ENCODE assay signal across 8 cellular contexts in genomic region chr6:26311385-26312095, GRCh38. TPM values are rescaled to one million over a fixed set of nuclear protein-coding genes. Genes with fewer than 3 reads are reported as not detected.
DNase-seq lines count a peak whose midpoint lies in the region; FAIRE-seq and TF ChIP-seq lines count a peak whose summit lies in the region.

No MANE protein-coding gene starts in this region.

- DNase-seq in BJ (ENCODE audit: low read depth), result no peak
- peak; percentile 74 for DNase-seq in HCEC 1CT
- DNase-seq in NCI-H345 treated with DMSO at 0.1 percent for 48 hours (lab: John Stamatoyannopoulos, UW; ENCODE audit: unreplicated experiment), result peak; percentile 66
- peak; percentile 61 for DNase-seq in activated CD4-positive, CD25-positive, alpha-beta regulatory T cell treated with anti-CD3 and anti-CD28 coated beads, Interleukin-2, amount 50 U/mL, for 72 hours
- peak in 1 of 3 donors; percentile 25 for DNase-seq in effector memory CD4-positive, alpha-beta T cell
- peak; percentile 73 for DNase-seq in mesenchymal stem cell
- no peak for DNase-seq in frontal cortex (ENCODE audit: low spot score in 2 of 2)

- no peak overlapping the region for H2AK5ac ChIP-seq in mesenchymal stem cell (ENCODE audit: low read length, severe bottlenecking)

- no peak overlapping the region for H3K14ac ChIP-seq in mesenchymal stem cell (ENCODE audit: low read length in 2 of 2)

- TF ChIP-seq CTCF in BJ (IDR thresholded peaks at IDR 0.05; ENCODE audit: insufficient read depth, low read depth, low read length), result 0 out of 2 replicates have a peak, but pooled peaks have one; percentile 8

- H3K4me3 ChIP-seq in BJ (ENCODE audit: low read depth, low read length), result peak overlapping the region; percentile 30
- peak overlapping the region; percentile 43 for H3K4me3 ChIP-seq in effector memory CD4-positive, alpha-beta T cell (ENCODE audit: insufficient read depth, low read depth, low read length, poor library complexity, severe bottlenecking)
- H3K4me3 ChIP-seq in mesenchymal stem cell (ENCODE audit: insufficient read depth in 1 of 2, low read depth in 1 of 2, low read length in 2 of 2), result peak overlapping the region in 1 of 2 experiments; percentile 79
- H3K4me3 ChIP-seq in stomach smooth muscle (ENCODE audit: low read length in 2 of 2), result peak overlapping the region; percentile 37 to 71

- H3K9me3 ChIP-seq in effector memory CD4-positive, alpha-beta T cell (ENCODE audit: control insufficient read depth, low read length), result no peaks in the 10 kb centered on the region
- H3K9me3 ChIP-seq in mesenchymal stem cell (ENCODE audit: control insufficient read depth, low read length) (no peaks in the 10 kb centered on the region), stomach smooth muscle (ENCODE audit: control insufficient read depth in 2 of 2, low read length in 2 of 2) (no peaks in the 10 kb centered on the region)

- H2AFZ ChIP-seq in mesenchymal stem cell (ENCODE audit: low read depth, low read length), result no peak overlapping the region

- POLR2A ChIA-PET in BJ (lab: Charles Lee), result interaction anchor here (0.6 kb wide), 1 partner anchor 261 kb away, joined by 19 read pairs; no protein-coding TSS in a partner anchor

- no peak overlapping the region for H2BK120ac ChIP-seq in mesenchymal stem cell (ENCODE audit: low read depth, low read length)

- H3K36me3 ChIP-seq in BJ (ENCODE audit: control insufficient read depth, insufficient read depth, low read length), result no peaks in the 10 kb centered on the region
- no peaks in the 10 kb centered on the region for H3K36me3 ChIP-seq in effector memory CD4-positive, alpha-beta T cell (ENCODE audit: control insufficient read depth, insufficient read depth, low read length)
- H3K36me3 ChIP-seq in mesenchymal stem cell (ENCODE audit: control insufficient read depth in 1 of 2, insufficient read depth in 2 of 2, low read depth in 1 of 2, low read length in 2 of 2), result no peaks in the 10 kb centered on the region
- H3K36me3 ChIP-seq in stomach smooth muscle (ENCODE audit: control insufficient read depth in 2 of 2, insufficient read depth in 2 of 2, low read length in 2 of 2), result no peaks in the 10 kb centered on the region

- no peak overlapping the region for H2BK15ac ChIP-seq in mesenchymal stem cell (ENCODE audit: low read depth, poor library complexity, severe bottlenecking)

- no peak overlapping the region for H2BK5ac ChIP-seq in mesenchymal stem cell (ENCODE audit: low read depth, low read length, poor library complexity, severe bottlenecking)

- peak overlapping the region; percentile 79 for H3K9ac ChIP-seq in mesenchymal stem cell (ENCODE audit: low read length)
- H3K9ac ChIP-seq in stomach smooth muscle (ENCODE audit: low read length in 2 of 2), result no peak overlapping the region

- no peaks in the 10 kb centered on the region for H3K79me1 ChIP-seq in mesenchymal stem cell (replicated peaks; ENCODE audit: low read length, poor library complexity, severe bottlenecking)

- H2BK12ac ChIP-seq in mesenchymal stem cell (ENCODE audit: low read length in 2 of 2), result no peak overlapping the region

- no peak overlapping the region for H4K8ac ChIP-seq in mesenchymal stem cell (ENCODE audit: low read length)

- no peak overlapping the region for H4K91ac ChIP-seq in mesenchymal stem cell (ENCODE audit: low read length)

- peak overlapping the region; percentile 31 for H3K27ac ChIP-seq in effector memory CD4-positive, alpha-beta T cell (ENCODE audit: insufficient read depth, low read length, poor library complexity, severe bottlenecking)
- peak overlapping the region; percentile 71 for H3K27ac ChIP-seq in mesenchymal stem cell (ENCODE audit: low read length, poor library complexity, severe bottlenecking)
- no peak overlapping the region for H3K27ac ChIP-seq in stomach smooth muscle (ENCODE audit: low read length)

- H3K23ac ChIP-seq in mesenchymal stem cell (ENCODE audit: low read length in 2 of 2), result no peak overlapping the region

- FAIRE-seq in frontal cortex (lab: Jason Lieb, UNC), result no peak

- CTCF ChIA-PET in BJ (lab: Yijun Ruan, JAX), result no interaction called here

- H3K27me3 ChIP-seq in BJ (ENCODE audit: control insufficient read depth, insufficient read depth, low read length) (no peaks in the 10 kb centered on the region), mesenchymal stem cell (ENCODE audit: control insufficient read depth in 1 of 2, insufficient read depth in 1 of 2, low read length in 2 of 2) (no peaks in the 10 kb centered on the region), stomach smooth muscle (ENCODE audit: control insufficient read depth in 1 of 2, insufficient read depth in 2 of 2, low read length in 2 of 2) (no peaks in the 10 kb centered on the region)
- H3K27me3 ChIP-seq in effector memory CD4-positive, alpha-beta T cell (replicated peaks; ENCODE audit: control insufficient read depth, insufficient read depth, low read length, poor library complexity, severe bottlenecking), result no peaks in the 10 kb centered on the region

- H3K4ac ChIP-seq in mesenchymal stem cell (ENCODE audit: low read depth in 1 of 2, low read length in 2 of 2), result no peak overlapping the region

- no peaks in the 10 kb centered on the region for H3K4me1 ChIP-seq in effector memory CD4-positive, alpha-beta T cell (ENCODE audit: control insufficient read depth, insufficient read depth, low read length, poor library complexity, severe bottlenecking)
- H3K4me1 ChIP-seq in mesenchymal stem cell (ENCODE audit: control insufficient read depth, insufficient read depth, low read depth, low read length), result peaks cover 2% of the 10 kb centered on the region
- no peaks in the 10 kb centered on the region for H3K4me1 ChIP-seq in stomach smooth muscle (ENCODE audit: control insufficient read depth, insufficient read depth, low read length)

- no peak overlapping the region for H3K18ac ChIP-seq in mesenchymal stem cell (ENCODE audit: low read depth in 1 of 2, low read length in 2 of 2)

- H3K4me2 ChIP-seq in mesenchymal stem cell (ENCODE audit: low read length, poor library complexity, severe bottlenecking), result peak overlapping the region; percentile 38

- 7% methylated on average over 13 of the region's 18 CpGs for WGBS in mesenchymal stem cell

RNA-seq across cellular contexts. Expression of gene BTN3A2, which starts 53.5 kb away (rescaled TPM):
- 30.0 and 34.7 TPM in 2 replicates for polyA plus RNA-seq in BJ (2011; rRNA removed)
- polyA minus RNA-seq in BJ (2011; rRNA and poly(A)+ RNA removed), result 7.6 and 9.2 TPM in 2 replicates
- polyA plus RNA-seq in mesenchymal stem cell (2013, experiment 1 of 2), result 31.1 TPM
- 32.3 TPM for polyA plus RNA-seq in mesenchymal stem cell (2013, experiment 2 of 2)
- 2.0 TPM for total RNA-seq in frontal cortex

Comparison
In these comparisons a context has a peak if more than half of its experiments do, and no peak if none do; other contexts are left out.
1. DNase-seq: peak in HCEC 1CT (single experiment), NCI-H345 treated with DMSO at 0.1 percent for 48 hours (single experiment), activated CD4-positive, CD25-positive, alpha-beta regulatory T cell treated with anti-CD3 and anti-CD28 coated beads, Interleukin-2, amount 50 U/mL, for 72 hours (single experiment) and mesenchymal stem cell (single experiment); none in BJ (single experiment) and frontal cortex (0 of 2).